In the genomic region with DNA sequence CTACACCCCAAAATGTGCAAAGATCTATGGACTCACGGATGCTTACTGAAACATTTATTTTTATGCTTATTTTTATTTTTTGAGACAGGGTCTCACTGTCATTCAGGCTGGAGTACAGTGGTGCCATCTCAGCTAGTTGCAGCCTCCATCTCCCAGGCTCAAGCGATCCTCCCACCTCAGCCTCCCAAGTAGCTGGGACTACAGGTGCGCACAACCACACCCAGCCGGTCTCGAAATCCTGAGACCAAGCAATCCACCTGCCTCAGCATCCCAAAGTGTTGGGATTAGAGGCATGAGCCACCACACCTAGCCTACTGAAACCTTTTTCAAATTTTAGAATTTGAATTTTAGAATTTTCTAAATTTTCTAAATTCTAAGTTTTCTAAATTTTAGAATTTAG, we compare ENCODE assay signal across 28 cellular contexts.
"Had no signal": no experiment of that assay in that cellular context is flagged by ENCODE, and none has a peak within 500 bp of the region (broad histone marks: within the 10 kb centered on the region; RNA-seq: fewer than 3 reads in every experiment).

No MANE protein-coding gene starts in this region.

- H3K36me3 Mint-ChIP-seq: stimulated activated effector memory CD8-positive, alpha-beta T cell treated with anti-CD3 and anti-CD28 coated beads, Interleukin-12 subunit alpha, Interleukin-12 subunit beta, amount 100 ng/mL, for 72 hours; stimulated activated memory B cell treated with anti-CD40 and anti-IgM and Interleukin-4, amounts not matched to agents 10 μg/mL and 1 μg/mL and 100 μg/mL, for 72 hours; stimulated activated naive B cell treated with anti-CD40 and anti-IgM and Interleukin-4, amounts not matched to agents 10 μg/mL and 1 μg/mL and 100 μg/mL, for 72 hours had no signal

- H3K4me1 Mint-ChIP-seq: stimulated activated memory B cell treated with anti-CD40 and anti-IgM and Interleukin-4, amounts not matched to agents 10 μg/mL and 1 μg/mL and 100 μg/mL, for 72 hours; stimulated activated naive B cell treated with anti-CD40 and anti-IgM and Interleukin-4, amounts not matched to agents 10 μg/mL and 1 μg/mL and 100 μg/mL, for 72 hours; stimulated activated naive CD8-positive, alpha-beta T cell treated with anti-CD3 and anti-CD28 coated beads, Interleukin-15, amount 100 ng/mL, for 72 hours had no signal

- H3K27me3 Mint-ChIP-seq: type B pancreatic cell had no signal

- H3K4me3 ChIP-seq: stomach, suprapubic skin, testis, thoracic aorta, thyroid gland, tibial artery, tibial nerve, transverse colon, upper lobe of left lung, upper lobe of right lung, uterus, vagina had no signal

- H3K9me3 ChIP-seq: stomach, suprapubic skin, testis, thoracic aorta, thyroid gland, tibial artery, tibial nerve, transverse colon, upper lobe of left lung, upper lobe of right lung, uterus, vagina had no signal

- ATAC-seq: stimulated activated effector memory CD8-positive, alpha-beta T cell treated with anti-CD3 and anti-CD28 coated beads, Interleukin-12 subunit alpha, Interleukin-12 subunit beta, amount 100 ng/mL, for 72 hours; stimulated activated memory B cell treated with anti-CD40 and anti-IgM and Interleukin-4, amounts not matched to agents 10 μg/mL and 1 μg/mL and 100 μg/mL, for 72 hours; stimulated activated naive B cell treated with anti-CD40 and anti-IgM and Interleukin-4, amounts not matched to agents 10 μg/mL and 1 μg/mL and 100 μg/mL, for 72 hours; stimulated activated naive CD8-positive, alpha-beta T cell treated with anti-CD3 and anti-CD28 coated beads, Interleukin-15, amount 100 ng/mL, for 72 hours; stimulated activated naive CD8-positive, alpha-beta T cell treated with anti-CD3 and anti-CD28 coated beads, Interleukin-15, Interleukin-2, amounts not matched to agents 100 U/mL and 50 U/mL, for 24 hours; upper lobe of right lung had no signal

- DNase-seq: stimulated activated CD4-positive, alpha-beta T cell treated with anti-CD3 and anti-CD28 coated beads, Interleukin-2, amount 100 ng/mL, for 48 hours; stimulated activated CD4-positive, alpha-beta T cell treated with anti-CD3 and anti-CD28 coated beads, Interleukin-4, amount 100 ng/mL, for 1 hour; stimulated activated CD4-positive, alpha-beta T cell treated with anti-CD3 and anti-CD28 coated beads, Interleukin-4, amount 100 ng/mL, for 24 hours; stimulated activated CD4-positive, alpha-beta T cell treated with anti-CD3 and anti-CD28 coated beads, Interleukin-4, amount 100 ng/mL, for 4 hours; stimulated activated CD8-positive, alpha-beta memory T cell treated with anti-CD3 and anti-CD28 coated beads, Interleukin-4, amount 100 ng/mL, for 48 hours; stimulated activated naive B cell treated with anti-CD40 and anti-IgM and Interleukin-4, amounts not matched to agents 10 μg/mL and 1 μg/mL and 100 μg/mL, for 72 hours; stimulated activated naive CD4-positive, alpha-beta T cell; stimulated activated naive CD4-positive, alpha-beta T cell treated with Interleukin-2 at 50 U/mL for 16 hours; stimulated activated naive CD8-positive, alpha-beta T cell treated with anti-CD3 and anti-CD28 coated beads, Interleukin-15, amount 100 ng/mL, for 72 hours; stimulated activated naive CD8-positive, alpha-beta T cell treated with anti-CD3 and anti-CD28 coated beads, Interleukin-15, Interleukin-2, amounts not matched to agents 100 U/mL and 50 U/mL, for 24 hours; stomach; substantia nigra; testis; thyroid gland; tibial artery; transverse colon; trophoblast cell; upper lobe of left lung; upper lobe of right lung; uterus had no signal

- H3K27me3 ChIP-seq: stomach, suprapubic skin, testis, thyroid gland, tibial artery, tibial nerve, transverse colon, upper lobe of left lung, upper lobe of right lung, uterus, vagina had no signal

- H3K4me1 ChIP-seq: uterus had no signal

- H3K4me3 Mint-ChIP-seq: stimulated activated effector memory CD8-positive, alpha-beta T cell treated with anti-CD3 and anti-CD28 coated beads, Interleukin-12 subunit alpha, Interleukin-12 subunit beta, amount 100 ng/mL, for 72 hours; stimulated activated memory B cell treated with anti-CD40 and anti-IgM and Interleukin-4, amounts not matched to agents 10 μg/mL and 1 μg/mL and 100 μg/mL, for 72 hours; stimulated activated naive B cell treated with anti-CD40 and anti-IgM and Interleukin-4, amounts not matched to agents 10 μg/mL and 1 μg/mL and 100 μg/mL, for 72 hours; stimulated activated naive CD8-positive, alpha-beta T cell treated with anti-CD3 and anti-CD28 coated beads, Interleukin-15, amount 100 ng/mL, for 72 hours; stimulated activated naive CD8-positive, alpha-beta T cell treated with anti-CD3 and anti-CD28 coated beads, Interleukin-15, Interleukin-2, amounts not matched to agents 100 ng/mL and 50 ng/mL, for 24 hours; type B pancreatic cell had no signal

- H3K27ac ChIP-seq: stomach, suprapubic skin, testis, thyroid gland, upper lobe of left lung, upper lobe of right lung, uterus, vagina had no signal

- H3K36me3 ChIP-seq: suprapubic skin, thyroid gland, transverse colon, upper lobe of right lung, uterus had no signal

- H3K9me3 Mint-ChIP-seq: stimulated activated effector memory CD8-positive, alpha-beta T cell treated with anti-CD3 and anti-CD28 coated beads, Interleukin-12 subunit alpha, Interleukin-12 subunit beta, amount 100 ng/mL, for 72 hours; stimulated activated memory B cell treated with anti-CD40 and anti-IgM and Interleukin-4, amounts not matched to agents 10 μg/mL and 1 μg/mL and 100 μg/mL, for 72 hours; stimulated activated naive CD8-positive, alpha-beta T cell treated with anti-CD3 and anti-CD28 coated beads, Interleukin-15, amount 100 ng/mL, for 72 hours; stimulated activated naive CD8-positive, alpha-beta T cell treated with anti-CD3 and anti-CD28 coated beads, Interleukin-15, Interleukin-2, amounts not matched to agents 100 ng/mL and 50 ng/mL, for 24 hours; type B pancreatic cell had no signal

- H3K27ac Mint-ChIP-seq: stimulated activated effector memory CD8-positive, alpha-beta T cell treated with anti-CD3 and anti-CD28 coated beads, Interleukin-12 subunit alpha, Interleukin-12 subunit beta, amount 100 ng/mL, for 72 hours; stimulated activated memory B cell treated with anti-CD40 and anti-IgM and Interleukin-4, amounts not matched to agents 10 μg/mL and 1 μg/mL and 100 μg/mL, for 72 hours; stimulated activated naive CD8-positive, alpha-beta T cell treated with anti-CD3 and anti-CD28 coated beads, Interleukin-15, amount 100 ng/mL, for 72 hours; stimulated activated naive CD8-positive, alpha-beta T cell treated with anti-CD3 and anti-CD28 coated beads, Interleukin-15, Interleukin-2, amounts not matched to agents 100 ng/mL and 50 ng/mL, for 24 hours; type B pancreatic cell had no signal
